In the genomic region with DNA sequence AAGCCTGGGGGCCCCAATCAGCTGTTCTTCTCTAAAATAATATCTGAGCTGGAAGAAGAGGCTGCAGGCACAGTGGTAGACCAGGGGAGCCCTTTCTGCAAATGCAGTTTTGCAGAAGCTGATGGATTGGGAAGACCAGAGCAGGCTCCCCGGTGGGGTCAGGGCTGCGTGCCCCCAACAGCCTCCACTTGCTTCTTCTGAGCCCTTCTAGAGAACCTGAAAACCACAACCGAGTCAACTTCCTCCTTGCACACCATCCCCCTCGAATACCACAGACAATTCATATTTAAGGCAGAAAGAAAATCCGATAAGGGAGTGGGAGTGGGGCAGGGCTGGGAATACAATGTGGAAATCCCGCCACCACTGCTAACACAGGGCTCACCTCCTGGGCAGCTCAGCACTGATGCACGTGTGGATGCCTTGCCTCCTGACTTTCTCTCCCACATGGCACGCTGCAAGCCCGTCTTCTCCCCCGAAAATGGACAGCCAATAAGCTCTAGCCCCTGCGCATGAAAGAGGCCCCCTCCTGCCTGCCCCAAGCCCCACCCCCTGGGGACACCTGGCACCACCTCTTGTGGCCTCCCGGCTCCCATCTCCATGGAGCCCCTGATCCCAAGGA, we compare ENCODE assay signal across 1 cellular context.
TF ChIP-seq lines count a peak whose summit lies in the region.

No MANE protein-coding gene starts in this region.

TF ChIP-seq in HepG2, 621 proteins besides CTCF, POLR2A, EP300 and RAD21:
- TF ChIP-seq STAG1 (CRISPR knock-in tag; IDR thresholded peaks at IDR 0.05) (no peak), GATAD1 (CRISPR knock-in tag; IDR thresholded peaks at IDR 0.05) (no peak), ZNF460 (CRISPR knock-in tag; IDR thresholded peaks at IDR 0.05; ENCODE audit: borderline replicate concordance) (no peak), RARG (CRISPR knock-in tag; IDR thresholded peaks at IDR 0.05; ENCODE audit: low read depth) (no peak), ZNF468 (CRISPR knock-in tag; IDR thresholded peaks at IDR 0.05) (no peak)
